23 cellular contexts compared by ENCODE assay signal in the genomic region with DNA sequence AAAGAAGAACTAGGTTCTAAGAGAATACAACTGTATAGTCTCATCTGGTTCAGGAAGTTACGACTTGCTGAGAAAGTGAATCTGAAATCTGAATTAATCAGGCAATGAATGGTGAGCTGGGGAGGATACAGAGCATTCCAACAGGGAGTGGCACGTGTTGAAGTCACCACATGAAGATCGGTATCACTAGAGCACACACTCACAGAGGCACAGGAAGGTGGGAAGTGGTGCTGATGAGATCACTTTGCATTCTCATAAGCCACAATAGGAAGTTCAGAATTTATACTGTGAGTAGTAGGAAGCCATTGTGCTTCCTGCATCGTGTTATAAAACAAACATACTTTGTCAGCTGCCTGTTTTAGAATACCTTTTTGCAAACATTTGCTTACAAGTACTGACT.
DNase-seq lines count a peak whose midpoint lies in the region; ATAC-seq and TF ChIP-seq lines count a peak whose summit lies in the region.
"Had no signal": no experiment of that assay in that cellular context is flagged by ENCODE, and none has a peak within 500 bp of the region (broad histone marks: within the 10 kb centered on the region; RNA-seq: fewer than 3 reads in every experiment).

No MANE protein-coding gene starts in this region.

- CTCF ChIA-PET in PC-3 (lab: Charles Lee) = no interaction called here

- H3K36me3 ChIP-seq in PC-3 (ENCODE audit: low read depth, low read length) (no peaks in the 10 kb centered on the region), MG63 (no peaks in the 10 kb centered on the region), brain microvascular endothelial cell (replicated peaks) (no peaks in the 10 kb centered on the region)
- H3K36me3 ChIP-seq: BLaER1 treated with 17β-estradiol and CSF1 and Interleukin-3, amounts not matched to agents 10 nM and 100 nM had no signal

- H2AFZ ChIP-seq in PC-3 (ENCODE audit: low read length) = no peak overlapping the region

- H3K27me3 ChIP-seq in PC-3 (ENCODE audit: low read length) = no peaks in the 10 kb centered on the region
- H3K27me3 ChIP-seq in MG63 = no peaks in the 10 kb centered on the region
- no peaks in the 10 kb centered on the region for H3K27me3 ChIP-seq in brain microvascular endothelial cell (replicated peaks)
- H3K27me3 ChIP-seq: BLaER1 treated with 17β-estradiol and CSF1 and Interleukin-3, amounts not matched to agents 10 nM and 100 nM had no signal

- no peaks in the 10 kb centered on the region for H3K4me1 ChIP-seq in PC-3 (ENCODE audit: insufficient read depth, low read length)
- H3K4me1 ChIP-seq: A549; BLaER1 treated with 17β-estradiol and CSF1 and Interleukin-3, amounts not matched to agents 10 nM and 100 nM had no signal

- TF ChIP-seq CTCF in PC-3 (conservative IDR thresholded peaks at IDR 0.05; ENCODE audit: low read depth, low read length) (no peak), brain microvascular endothelial cell (IDR thresholded peaks at IDR 0.05; ENCODE audit: low read depth, low read length, missing control alignments) (no peak)

- H3K9me3 ChIP-seq in PC-3 (ENCODE audit: low read length) = no peaks in the 10 kb centered on the region
- no peaks in the 10 kb centered on the region for H3K9me3 ChIP-seq in MG63
- H3K9me3 ChIP-seq: A549; BLaER1 treated with 17β-estradiol and CSF1 and Interleukin-3, amounts not matched to agents 10 nM and 100 nM had no signal

- H3F3A ChIP-seq in PC-3 (ENCODE audit: low read length, unreplicated experiment) = no peaks in the 10 kb centered on the region

- DNase-seq in DMS153 treated with DMSO at 0.1 percent for 48 hours (lab: John Stamatoyannopoulos, UW; ENCODE audit: unreplicated experiment) (peak; percentile 18), HT1080 (ENCODE audit: low read depth) (peak; percentile 76), PC-3 (peak; percentile 8), renal cortical epithelial cell (ENCODE audit: low read depth) (peak; percentile 0), MG63 (no peak), brain microvascular endothelial cell (no peak)
- DNase-seq: AML-193; CD4-positive, alpha-beta T cell; DND-41; NCI-H1092 treated with DMSO at 0.1 percent for 48 hours; NCI-H1436; NCI-H187; NCI-H2081 treated with DMSO at 0.1 percent for 48 hours; NCI-H446 treated with DMSO at 0.1 percent for 48 hours; NCI-H526 treated with DMSO at 0.1 percent for 48 hours; SHP77; T-helper 1 cell had no signal

- H4K20me1 ChIP-seq in PC-3 (ENCODE audit: low read length) = no peaks in the 10 kb centered on the region
- H4K20me1 ChIP-seq: BLaER1 treated with 17β-estradiol and CSF1 and Interleukin-3, amounts not matched to agents 10 nM and 100 nM had no signal

- ATAC-seq in PC-3 = no peak
- no peak for ATAC-seq in HG02798 (IDR thresholded peaks at IDR 0.05; ENCODE audit: poor library complexity, unreplicated experiment)
- ATAC-seq: A549, HepG2, K562 had no signal

- POLR2A ChIA-PET in PC-3 (lab: Charles Lee; ENCODE audit: unreplicated experiment) = no interaction called here

- no peak overlapping the region for H3K4me2 ChIP-seq in PC-3 (ENCODE audit: low read length)
- H3K4me2 ChIP-seq: A549; BLaER1 treated with 17β-estradiol and CSF1 and Interleukin-3, amounts not matched to agents 10 nM and 100 nM had no signal

- no peaks in the 10 kb centered on the region for H3K79me2 ChIP-seq in PC-3 (ENCODE audit: low read length)

- in situ Hi-C loops in brain microvascular endothelial cell (cut with HindIII; ENCODE audit: low pct_ligation_motif_present, low sequenced_read_pairs) = no loop called here

- intact Hi-C loops in PC-3 (cut with micrococcal nuclease) = no loop called here

- H3K27ac ChIP-seq in PC-3 (ENCODE audit: low read length) = no peak overlapping the region
- no peak overlapping the region for H3K27ac ChIP-seq in brain microvascular endothelial cell
- H3K27ac ChIP-seq: A549; BLaER1 treated with 17β-estradiol and CSF1 and Interleukin-3, amounts not matched to agents 10 nM and 100 nM; RWPE1 had no signal

- H3K9me2 ChIP-seq in PC-3 (replicated peaks; ENCODE audit: low read length) = no peaks in the 10 kb centered on the region

- no TSS peak for BruUV-seq in PC-3 (replicated peaks; lab: Mats Ljungman, UMichigan)

- H3K9ac ChIP-seq in PC-3 (ENCODE audit: low read length) = no peak overlapping the region
- H3K9ac ChIP-seq: BLaER1 treated with 17β-estradiol and CSF1 and Interleukin-3, amounts not matched to agents 10 nM and 100 nM had no signal

- H3K4me3 ChIP-seq in PC-3 (ENCODE audit: low read length) = no peak overlapping the region
- no peak overlapping the region for H3K4me3 ChIP-seq in MG63
- no peak overlapping the region for H3K4me3 ChIP-seq in brain microvascular endothelial cell (ENCODE audit: low read depth, low read length)
- H3K4me3 ChIP-seq: A549; BLaER1 treated with 17β-estradiol and CSF1 and Interleukin-3, amounts not matched to agents 10 nM and 100 nM; K562 had no signal

Comparison
In these comparisons a context has a peak if more than half of its experiments do, and no peak if none do; other contexts are left out.
1. DNase-seq: peak in DMS153 treated with DMSO at 0.1 percent for 48 hours (single experiment), HT1080 (single experiment), PC-3 (single experiment) and renal cortical epithelial cell (single experiment); none in MG63 (single experiment) and brain microvascular endothelial cell (single experiment).